9 cellular contexts compared by ENCODE assay signal in the genomic region with DNA sequence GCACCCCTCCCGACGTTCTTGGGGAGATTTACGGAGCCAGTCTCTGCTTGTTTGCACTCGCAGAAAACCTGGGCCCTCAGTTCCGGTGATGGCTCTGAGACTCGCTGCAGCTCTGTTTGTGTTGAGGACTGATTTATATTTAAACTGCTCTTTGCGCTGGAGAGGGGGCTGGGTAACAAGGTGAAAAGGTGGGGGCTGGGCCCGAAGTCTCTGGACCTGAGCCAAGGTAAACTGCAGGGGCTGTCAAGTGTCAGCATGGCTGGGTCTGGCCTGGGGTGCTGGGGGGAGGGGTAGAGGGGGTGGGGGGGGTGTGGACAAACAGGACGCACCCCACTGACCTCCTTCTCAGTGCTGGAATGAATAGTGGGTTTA. TPM values are rescaled to one million over a fixed set of nuclear protein-coding genes. Genes with fewer than 3 reads are reported as not detected.
A peak's percentile ranks its signal among the peaks of the same experiment; 100 is the strongest.
DNase-seq lines count a peak whose midpoint lies in the region; TF ChIP-seq lines count a peak whose summit lies in the region.
"Had no signal": no experiment of that assay in that cellular context is flagged by ENCODE, and none has a peak within 500 bp of the region (broad histone marks: within the 10 kb centered on the region; RNA-seq: fewer than 3 reads in every experiment).

No MANE protein-coding gene starts in this region.

- peak; percentile 28 to 88 (median 69) for DNase-seq in NCI-H1417 (lab: John Stamatoyannopoulos, UW)
- DNase-seq in dorsolateral prefrontal cortex: no peak
- DNase-seq in SW 1271 (lab: John Stamatoyannopoulos, UW): no peak
- no peak for DNase-seq in activated CD4-positive, alpha-beta T cell treated with anti-CD3 and anti-CD28 coated beads for 48 hours
- DNase-seq in COLO829 (ENCODE audit: low spot score): no peak
- no peak for DNase-seq in AG08395 (ENCODE audit: low spot score)
- DNase-seq: activated CD4-positive, alpha-beta memory T cell treated with anti-CD3 and anti-CD28 coated beads, Interleukin-2, amount 10 ng/mL, durations not matched to agents 7 days and 5 days had no signal

- H3K36me3 ChIP-seq in BLaER1 treated with 17β-estradiol and CSF1 and Interleukin-3, amounts not matched to agents 10 nM and 100 nM: no peaks in the 10 kb centered on the region
- H3K36me3 ChIP-seq in neural cell (ENCODE audit: insufficient read depth, low read length): no peaks in the 10 kb centered on the region

- no peak for TF ChIP-seq CTCF in dorsolateral prefrontal cortex (IDR thresholded peaks at IDR 0.05 in 54 of 56, conservative IDR thresholded peaks at IDR 0.05 in 2 of 56; ENCODE audit: low read depth in 1 of 56, partially characterized antibody in 56 of 56)
- no peak for TF ChIP-seq CTCF in neural cell (IDR thresholded peaks at IDR 0.05; ENCODE audit: poor library complexity, severe bottlenecking)

- H3K9me2 ChIP-seq in neural cell (ENCODE audit: insufficient read depth, low read length): no peaks in the 10 kb centered on the region

- intact Hi-C loops in dorsolateral prefrontal cortex (cut with DNase I): no loop called here

- H3K27me3 ChIP-seq in BLaER1 treated with 17β-estradiol and CSF1 and Interleukin-3, amounts not matched to agents 10 nM and 100 nM: peaks cover 43 to 52% (median 47%) of the 10 kb centered on the region in 11 experiments
- H3K27me3 ChIP-seq in dorsolateral prefrontal cortex (peaks cover 0 to 26% (median 0%) of the 10 kb centered on the region in 45 donors), neural cell (ENCODE audit: insufficient read depth, low read depth, low read length) (peaks cover 28% of the 10 kb centered on the region)

- H3K4me1 ChIP-seq in BLaER1 treated with 17β-estradiol and CSF1 and Interleukin-3, amounts not matched to agents 10 nM and 100 nM: peaks cover 0 to 9% (median 4%) of the 10 kb centered on the region in 10 experiments; a peak in 9 of 20 replicates

- no peaks in the 10 kb centered on the region for H3K79me2 ChIP-seq in neural cell (replicated peaks; ENCODE audit: insufficient read depth, low read length)

- H2AFZ ChIP-seq in neural cell (ENCODE audit: low read depth, low read length): peak overlapping the region; percentile 45

- H3K4me3 ChIP-seq in BLaER1 treated with 17β-estradiol and CSF1 and Interleukin-3, amounts not matched to agents 10 nM and 100 nM: no peak overlapping the region
- H3K4me3 ChIP-seq in dorsolateral prefrontal cortex: peak overlapping the region in 58 of 59 donors; percentile 20 to 74 (median 61)
- H3K4me3 ChIP-seq in neural cell (ENCODE audit: low read length): peak overlapping the region; percentile 76

- peaks cover 3 to 14% (median 13%) of the 10 kb centered on the region in 11 experiments; a peak in 16 of 22 replicates for H3K9me3 ChIP-seq in BLaER1 treated with 17β-estradiol and CSF1 and Interleukin-3, amounts not matched to agents 10 nM and 100 nM (replicated peaks in 1 of 11)
- no peaks in the 10 kb centered on the region for H3K9me3 ChIP-seq in neural cell (ENCODE audit: low read length)

- TF ChIP-seq RAD21 in neural cell (conservative IDR thresholded peaks at IDR 0.05): no peak

- peak overlapping the region in 6 of 11 experiments; percentile 54 to 62 (median 59); a peak in 4 of 22 replicates for H3K4me2 ChIP-seq in BLaER1 treated with 17β-estradiol and CSF1 and Interleukin-3, amounts not matched to agents 10 nM and 100 nM
- peak overlapping the region; percentile 25 for H3K4me2 ChIP-seq in neural cell (ENCODE audit: low read length)

- H3K9ac ChIP-seq in BLaER1 treated with 17β-estradiol and CSF1 and Interleukin-3, amounts not matched to agents 10 nM and 100 nM: no peak overlapping the region
- H3K9ac ChIP-seq in neural cell (ENCODE audit: low read length): peak overlapping the region; percentile 48

- TF ChIP-seq EP300 in neural cell (conservative IDR thresholded peaks at IDR 0.05; ENCODE audit: poor library complexity, severe bottlenecking): no peak

- H3K27ac ChIP-seq in BLaER1 treated with 17β-estradiol and CSF1 and Interleukin-3, amounts not matched to agents 10 nM and 100 nM: no peak overlapping the region
- H3K27ac ChIP-seq in dorsolateral prefrontal cortex (peak overlapping the region in 5 of 59 donors; percentile 6 to 32 (median 27)), neural cell (ENCODE audit: low read length) (no peak overlapping the region)

- no peaks in the 10 kb centered on the region; a peak in 1 of 22 replicates for H4K20me1 ChIP-seq in BLaER1 treated with 17β-estradiol and CSF1 and Interleukin-3, amounts not matched to agents 10 nM and 100 nM
- no peaks in the 10 kb centered on the region for H4K20me1 ChIP-seq in neural cell (ENCODE audit: insufficient read depth)

- no peaks in the 10 kb centered on the region for H3F3A ChIP-seq in neural cell (ENCODE audit: insufficient read depth, low read length, poor library complexity, severe bottlenecking)

TF ChIP-seq in neural cell, 6 proteins besides CTCF, POLR2A, EP300 and RAD21:
- no peak for TF ChIP-seq EZH2 (IDR thresholded peaks at IDR 0.05; ENCODE audit: borderline replicate concordance, insufficient read depth, low read length, poor library complexity, severe bottlenecking)
- no peak for TF ChIP-seq MXI1 (conservative IDR thresholded peaks at IDR 0.05; ENCODE audit: poor library complexity, severe bottlenecking)
- no peak for TF ChIP-seq TAF1 (IDR thresholded peaks at IDR 0.05; ENCODE audit: low read depth)
- no peak for TF ChIP-seq POLR2AphosphoS5 (IDR thresholded peaks at IDR 0.05)
- TF ChIP-seq SMC3 (conservative IDR thresholded peaks at IDR 0.05; ENCODE audit: poor library complexity): no peak
- TF ChIP-seq, protein P1, sequence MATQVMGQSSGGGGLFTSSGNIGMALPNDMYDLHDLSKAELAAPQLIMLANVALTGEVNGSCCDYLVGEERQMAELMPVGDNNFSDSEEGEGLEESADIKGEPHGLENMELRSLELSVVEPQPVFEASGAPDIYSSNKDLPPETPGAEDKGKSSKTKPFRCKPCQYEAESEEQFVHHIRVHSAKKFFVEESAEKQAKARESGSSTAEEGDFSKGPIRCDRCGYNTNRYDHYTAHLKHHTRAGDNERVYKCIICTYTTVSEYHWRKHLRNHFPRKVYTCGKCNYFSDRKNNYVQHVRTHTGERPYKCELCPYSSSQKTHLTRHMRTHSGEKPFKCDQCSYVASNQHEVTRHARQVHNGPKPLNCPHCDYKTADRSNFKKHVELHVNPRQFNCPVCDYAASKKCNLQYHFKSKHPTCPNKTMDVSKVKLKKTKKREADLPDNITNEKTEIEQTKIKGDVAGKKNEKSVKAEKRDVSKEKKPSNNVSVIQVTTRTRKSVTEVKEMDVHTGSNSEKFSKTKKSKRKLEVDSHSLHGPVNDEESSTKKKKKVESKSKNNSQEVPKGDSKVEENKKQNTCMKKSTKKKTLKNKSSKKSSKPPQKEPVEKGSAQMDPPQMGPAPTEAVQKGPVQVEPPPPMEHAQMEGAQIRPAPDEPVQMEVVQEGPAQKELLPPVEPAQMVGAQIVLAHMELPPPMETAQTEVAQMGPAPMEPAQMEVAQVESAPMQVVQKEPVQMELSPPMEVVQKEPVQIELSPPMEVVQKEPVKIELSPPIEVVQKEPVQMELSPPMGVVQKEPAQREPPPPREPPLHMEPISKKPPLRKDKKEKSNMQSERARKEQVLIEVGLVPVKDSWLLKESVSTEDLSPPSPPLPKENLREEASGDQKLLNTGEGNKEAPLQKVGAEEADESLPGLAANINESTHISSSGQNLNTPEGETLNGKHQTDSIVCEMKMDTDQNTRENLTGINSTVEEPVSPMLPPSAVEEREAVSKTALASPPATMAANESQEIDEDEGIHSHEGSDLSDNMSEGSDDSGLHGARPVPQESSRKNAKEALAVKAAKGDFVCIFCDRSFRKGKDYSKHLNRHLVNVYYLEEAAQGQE (IDR thresholded peaks at IDR 0.05; ENCODE audit: borderline replicate concordance): no peak

RNA-seq across cellular contexts. Expression of gene SLCO2A1, which starts 0.6 kb away (rescaled TPM):
- total RNA-seq in dorsolateral prefrontal cortex: 10 to 100 TPM in 3 of 120 experiments, 1 to 10 TPM in 116, under 1 TPM in 1; 0.93 to 10.5 (median 5.3) TPM
- polyA plus RNA-seq in neural cell: not detected in 2 replicates
- not detected in 2 replicates for polyA minus RNA-seq in neural cell
- total RNA-seq: activated CD4-positive, alpha-beta memory T cell treated with anti-CD3 and anti-CD28 coated beads, Interleukin-2, amount 10 ng/mL, durations not matched to agents 7 days and 5 days had no signal

Comparison
In these comparisons a context has a peak if more than half of its experiments do, and no peak if none do; other contexts are left out.
1. H3K4me3 ChIP-seq: peak in dorsolateral prefrontal cortex (58 of 59) and neural cell (single experiment); none in BLaER1 treated with 17β-estradiol and CSF1 and Interleukin-3, amounts not matched to agents 10 nM and 100 nM (0 of 10).
2. DNase-seq: peak in NCI-H1417 (3 of 3); none in dorsolateral prefrontal cortex (0 of 10), SW 1271 (0 of 2), activated CD4-positive, alpha-beta T cell treated with anti-CD3 and anti-CD28 coated beads for 48 hours (single experiment), COLO829 (single experiment) and AG08395 (single experiment).